ENCODE assay signal across 1 cellular context in the genomic region with DNA sequence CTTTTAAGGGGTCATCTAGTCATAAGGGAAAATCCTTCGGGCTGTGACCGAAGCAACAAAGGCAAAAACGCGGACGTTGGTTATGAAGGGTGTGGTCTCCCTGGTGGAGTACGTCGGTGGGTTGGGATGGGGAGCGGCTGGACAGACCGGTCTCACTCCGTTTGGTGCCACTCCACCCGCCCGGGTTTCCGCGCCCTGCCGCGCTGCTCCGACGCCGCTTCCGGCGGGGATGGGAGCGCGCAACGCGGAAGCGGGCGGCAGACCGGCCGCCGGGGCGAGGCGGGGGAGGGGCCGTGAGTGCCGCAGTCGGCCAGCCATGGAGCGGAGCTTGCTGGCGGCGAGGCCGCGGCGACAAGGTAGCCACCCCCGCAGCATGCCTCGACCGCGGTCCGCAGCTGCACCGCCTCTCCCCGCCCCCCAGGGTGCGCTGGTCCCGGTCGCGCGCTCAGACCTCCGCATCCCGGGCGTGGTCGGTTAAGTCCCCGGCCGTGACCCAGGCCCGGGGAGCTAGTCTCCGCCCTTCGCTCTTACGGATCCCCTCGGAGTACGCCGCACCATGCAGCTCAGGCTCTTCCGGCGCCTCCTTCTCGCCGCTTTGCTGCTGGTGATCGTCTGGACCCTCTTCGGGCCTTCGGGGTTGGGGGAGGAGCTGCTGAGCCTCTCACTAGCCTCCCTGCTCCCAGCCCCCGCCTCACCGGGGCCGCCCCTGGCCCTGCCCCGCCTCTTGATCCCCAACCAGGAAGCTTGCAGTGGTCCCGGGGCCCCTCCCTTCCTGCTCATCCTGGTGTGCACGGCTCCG.
TF ChIP-seq lines count a peak whose summit lies in the region.

A gene with protein sequence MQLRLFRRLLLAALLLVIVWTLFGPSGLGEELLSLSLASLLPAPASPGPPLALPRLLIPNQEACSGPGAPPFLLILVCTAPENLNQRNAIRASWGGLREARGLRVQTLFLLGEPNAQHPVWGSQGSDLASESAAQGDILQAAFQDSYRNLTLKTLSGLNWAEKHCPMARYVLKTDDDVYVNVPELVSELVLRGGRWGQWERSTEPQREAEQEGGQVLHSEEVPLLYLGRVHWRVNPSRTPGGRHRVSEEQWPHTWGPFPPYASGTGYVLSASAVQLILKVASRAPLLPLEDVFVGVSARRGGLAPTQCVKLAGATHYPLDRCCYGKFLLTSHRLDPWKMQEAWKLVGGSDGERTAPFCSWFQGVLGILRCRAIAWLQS (plus strand): TSS at position 260 of the 799 bp plus-strand sequence. CDS start 297 bp downstream, at position 557.

TF ChIP-seq in GM12878, 131 proteins besides CTCF, POLR2A, EP300 and RAD21 (continued from another document and continues in another):
- TF ChIP-seq RUNX3 (IDR thresholded peaks at IDR 0.05; ENCODE audit: low read length) (no peak), SRF (IDR thresholded peaks at IDR 0.05; ENCODE audit: low read depth in 2 of 2, low read length in 2 of 2) (0 out of 4 replicates have a peak, but pooled peaks of 1 of the 2 experiments have one; percentile 49), BMI1 (IDR thresholded peaks at IDR 0.05; ENCODE audit: borderline replicate concordance) (no peak), PAX8 (IDR thresholded peaks at IDR 0.05) (no peak), TCF12 (IDR thresholded peaks at IDR 0.05; ENCODE audit: low read depth, low read length) (peak; percentile 49; the same call in 1 of the 2 replicates), CHD2 (IDR thresholded peaks at IDR 0.05; ENCODE audit: borderline replicate concordance, low read depth, low read length) (peak; percentile 84), RBBP5 (conservative IDR thresholded peaks at IDR 0.05) (no peak), NFIC (IDR thresholded peaks at IDR 0.05; ENCODE audit: low read depth, low read length) (no peak), RAD51 (IDR thresholded peaks at IDR 0.05) (no peak), HDAC6 (IDR thresholded peaks at IDR 0.05; ENCODE audit: unreplicated experiment) (no peak), EGR1 (IDR thresholded peaks at IDR 0.05; ENCODE audit: borderline replicate concordance in 1 of 2, low read depth in 2 of 2, low read length in 2 of 2) (peak in 1 of 2 experiments; percentile 83; a peak in 2 of 3 replicates), RB1 (IDR thresholded peaks at IDR 0.05; ENCODE audit: borderline replicate concordance) (peak; percentile 76; the same call in 1 of the 2 replicates), SMARCA5 (IDR thresholded peaks at IDR 0.05) (peak; percentile 72; the same call in 1 of the 2 replicates), SMAD5 (IDR thresholded peaks at IDR 0.05; ENCODE audit: low read depth) (no peak; the same call in 1 of the 2 replicates), JUNB (IDR thresholded peaks at IDR 0.05) (no peak), BRCA1 (IDR thresholded peaks at IDR 0.05; ENCODE audit: low read depth, low read length) (0 out of 2 replicates have a peak, but pooled peaks have one; percentile 16), SUZ12 (IDR thresholded peaks at IDR 0.05; ENCODE audit: unreplicated experiment) (no peak), ZNF24 (IDR thresholded peaks at IDR 0.05) (peak; percentile 46; the same call in 1 of the 2 replicates), ZNF207 (IDR thresholded peaks at IDR 0.05; ENCODE audit: borderline replicate concordance) (peak; percentile 81; the same call in 1 of the 2 replicates), NFXL1 (IDR thresholded peaks at IDR 0.05; ENCODE audit: borderline replicate concordance) (no peak), MTA3 (IDR thresholded peaks at IDR 0.05; ENCODE audit: borderline replicate concordance, low read length) (no peak), TAF1 (IDR thresholded peaks at IDR 0.05; ENCODE audit: borderline replicate concordance, low read depth, low read length) (peak; percentile 70; the same call in 1 of the 2 replicates), IRF4 (IDR thresholded peaks at IDR 0.05; ENCODE audit: low read depth, low read length) (no peak), NRF1 (conservative IDR thresholded peaks at IDR 0.05; ENCODE audit: low read depth, low read length) (no peak), ETV6 (conservative IDR thresholded peaks at IDR 0.05 in 1 of 2, IDR thresholded peaks at IDR 0.05 in 1 of 2; ENCODE audit: borderline replicate concordance in 1 of 2, low read depth in 1 of 2) (peak in 1 of 2 experiments; percentile 62; a peak in 2 of 4 replicates), SIN3A (IDR thresholded peaks at IDR 0.05; ENCODE audit: low read depth, low read length) (0 out of 2 replicates have a peak, but pooled peaks have one; percentile 52), POLR2AphosphoS5 (IDR thresholded peaks at IDR 0.05; ENCODE audit: low read length) (peak; percentile 91)
- TF ChIP-seq, protein P1, sequence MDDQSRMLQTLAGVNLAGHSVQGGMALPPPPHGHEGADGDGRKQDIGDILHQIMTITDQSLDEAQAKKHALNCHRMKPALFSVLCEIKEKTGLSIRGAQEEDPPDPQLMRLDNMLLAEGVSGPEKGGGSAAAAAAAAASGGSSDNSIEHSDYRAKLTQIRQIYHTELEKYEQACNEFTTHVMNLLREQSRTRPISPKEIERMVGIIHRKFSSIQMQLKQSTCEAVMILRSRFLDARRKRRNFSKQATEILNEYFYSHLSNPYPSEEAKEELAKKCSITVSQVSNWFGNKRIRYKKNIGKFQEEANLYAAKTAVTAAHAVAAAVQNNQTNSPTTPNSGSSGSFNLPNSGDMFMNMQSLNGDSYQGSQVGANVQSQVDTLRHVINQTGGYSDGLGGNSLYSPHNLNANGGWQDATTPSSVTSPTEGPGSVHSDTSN (IDR thresholded peaks at IDR 0.05; ENCODE audit: insufficient replicate concordance, low read depth, low read length), result no peak
- TF ChIP-seq, protein P2, sequence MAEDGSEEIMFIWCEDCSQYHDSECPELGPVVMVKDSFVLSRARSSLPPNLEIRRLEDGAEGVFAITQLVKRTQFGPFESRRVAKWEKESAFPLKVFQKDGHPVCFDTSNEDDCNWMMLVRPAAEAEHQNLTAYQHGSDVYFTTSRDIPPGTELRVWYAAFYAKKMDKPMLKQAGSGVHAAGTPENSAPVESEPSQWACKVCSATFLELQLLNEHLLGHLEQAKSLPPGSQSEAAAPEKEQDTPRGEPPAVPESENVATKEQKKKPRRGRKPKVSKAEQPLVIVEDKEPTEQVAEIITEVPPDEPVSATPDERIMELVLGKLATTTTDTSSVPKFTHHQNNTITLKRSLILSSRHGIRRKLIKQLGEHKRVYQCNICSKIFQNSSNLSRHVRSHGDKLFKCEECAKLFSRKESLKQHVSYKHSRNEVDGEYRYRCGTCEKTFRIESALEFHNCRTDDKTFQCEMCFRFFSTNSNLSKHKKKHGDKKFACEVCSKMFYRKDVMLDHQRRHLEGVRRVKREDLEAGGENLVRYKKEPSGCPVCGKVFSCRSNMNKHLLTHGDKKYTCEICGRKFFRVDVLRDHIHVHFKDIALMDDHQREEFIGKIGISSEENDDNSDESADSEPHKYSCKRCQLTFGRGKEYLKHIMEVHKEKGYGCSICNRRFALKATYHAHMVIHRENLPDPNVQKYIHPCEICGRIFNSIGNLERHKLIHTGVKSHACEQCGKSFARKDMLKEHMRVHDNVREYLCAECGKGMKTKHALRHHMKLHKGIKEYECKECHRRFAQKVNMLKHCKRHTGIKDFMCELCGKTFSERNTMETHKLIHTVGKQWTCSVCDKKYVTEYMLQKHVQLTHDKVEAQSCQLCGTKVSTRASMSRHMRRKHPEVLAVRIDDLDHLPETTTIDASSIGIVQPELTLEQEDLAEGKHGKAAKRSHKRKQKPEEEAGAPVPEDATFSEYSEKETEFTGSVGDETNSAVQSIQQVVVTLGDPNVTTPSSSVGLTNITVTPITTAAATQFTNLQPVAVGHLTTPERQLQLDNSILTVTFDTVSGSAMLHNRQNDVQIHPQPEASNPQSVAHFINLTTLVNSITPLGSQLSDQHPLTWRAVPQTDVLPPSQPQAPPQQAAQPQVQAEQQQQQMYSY (CRISPR knock-in tag; IDR thresholded peaks at IDR 0.05), result peak; percentile 73
- TF ChIP-seq, protein P3, sequence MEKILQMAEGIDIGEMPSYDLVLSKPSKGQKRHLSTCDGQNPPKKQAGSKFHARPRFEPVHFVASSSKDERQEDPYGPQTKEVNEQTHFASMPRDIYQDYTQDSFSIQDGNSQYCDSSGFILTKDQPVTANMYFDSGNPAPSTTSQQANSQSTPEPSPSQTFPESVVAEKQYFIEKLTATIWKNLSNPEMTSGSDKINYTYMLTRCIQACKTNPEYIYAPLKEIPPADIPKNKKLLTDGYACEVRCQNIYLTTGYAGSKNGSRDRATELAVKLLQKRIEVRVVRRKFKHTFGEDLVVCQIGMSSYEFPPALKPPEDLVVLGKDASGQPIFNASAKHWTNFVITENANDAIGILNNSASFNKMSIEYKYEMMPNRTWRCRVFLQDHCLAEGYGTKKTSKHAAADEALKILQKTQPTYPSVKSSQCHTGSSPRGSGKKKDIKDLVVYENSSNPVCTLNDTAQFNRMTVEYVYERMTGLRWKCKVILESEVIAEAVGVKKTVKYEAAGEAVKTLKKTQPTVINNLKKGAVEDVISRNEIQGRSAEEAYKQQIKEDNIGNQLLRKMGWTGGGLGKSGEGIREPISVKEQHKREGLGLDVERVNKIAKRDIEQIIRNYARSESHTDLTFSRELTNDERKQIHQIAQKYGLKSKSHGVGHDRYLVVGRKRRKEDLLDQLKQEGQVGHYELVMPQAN (conservative IDR thresholded peaks at IDR 0.05), result peak; percentile 80
- TF ChIP-seq, protein P4, sequence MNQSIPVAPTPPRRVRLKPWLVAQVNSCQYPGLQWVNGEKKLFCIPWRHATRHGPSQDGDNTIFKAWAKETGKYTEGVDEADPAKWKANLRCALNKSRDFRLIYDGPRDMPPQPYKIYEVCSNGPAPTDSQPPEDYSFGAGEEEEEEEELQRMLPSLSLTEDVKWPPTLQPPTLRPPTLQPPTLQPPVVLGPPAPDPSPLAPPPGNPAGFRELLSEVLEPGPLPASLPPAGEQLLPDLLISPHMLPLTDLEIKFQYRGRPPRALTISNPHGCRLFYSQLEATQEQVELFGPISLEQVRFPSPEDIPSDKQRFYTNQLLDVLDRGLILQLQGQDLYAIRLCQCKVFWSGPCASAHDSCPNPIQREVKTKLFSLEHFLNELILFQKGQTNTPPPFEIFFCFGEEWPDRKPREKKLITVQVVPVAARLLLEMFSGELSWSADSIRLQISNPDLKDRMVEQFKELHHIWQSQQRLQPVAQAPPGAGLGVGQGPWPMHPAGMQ (IDR thresholded peaks at IDR 0.05; ENCODE audit: borderline replicate concordance), result no peak
- TF ChIP-seq, protein P5, sequence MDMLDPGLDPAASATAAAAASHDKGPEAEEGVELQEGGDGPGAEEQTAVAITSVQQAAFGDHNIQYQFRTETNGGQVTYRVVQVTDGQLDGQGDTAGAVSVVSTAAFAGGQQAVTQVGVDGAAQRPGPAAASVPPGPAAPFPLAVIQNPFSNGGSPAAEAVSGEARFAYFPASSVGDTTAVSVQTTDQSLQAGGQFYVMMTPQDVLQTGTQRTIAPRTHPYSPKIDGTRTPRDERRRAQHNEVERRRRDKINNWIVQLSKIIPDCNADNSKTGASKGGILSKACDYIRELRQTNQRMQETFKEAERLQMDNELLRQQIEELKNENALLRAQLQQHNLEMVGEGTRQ (IDR thresholded peaks at IDR 0.05; ENCODE audit: borderline replicate concordance, low read depth, low read length), result no peak
- TF ChIP-seq, protein P6, sequence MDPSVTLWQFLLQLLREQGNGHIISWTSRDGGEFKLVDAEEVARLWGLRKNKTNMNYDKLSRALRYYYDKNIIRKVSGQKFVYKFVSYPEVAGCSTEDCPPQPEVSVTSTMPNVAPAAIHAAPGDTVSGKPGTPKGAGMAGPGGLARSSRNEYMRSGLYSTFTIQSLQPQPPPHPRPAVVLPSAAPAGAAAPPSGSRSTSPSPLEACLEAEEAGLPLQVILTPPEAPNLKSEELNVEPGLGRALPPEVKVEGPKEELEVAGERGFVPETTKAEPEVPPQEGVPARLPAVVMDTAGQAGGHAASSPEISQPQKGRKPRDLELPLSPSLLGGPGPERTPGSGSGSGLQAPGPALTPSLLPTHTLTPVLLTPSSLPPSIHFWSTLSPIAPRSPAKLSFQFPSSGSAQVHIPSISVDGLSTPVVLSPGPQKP (IDR thresholded peaks at IDR 0.05; ENCODE audit: low read depth, low read length), result peak; percentile 69; the same call in 1 of the 2 replicates
- TF ChIP-seq, protein P7, sequence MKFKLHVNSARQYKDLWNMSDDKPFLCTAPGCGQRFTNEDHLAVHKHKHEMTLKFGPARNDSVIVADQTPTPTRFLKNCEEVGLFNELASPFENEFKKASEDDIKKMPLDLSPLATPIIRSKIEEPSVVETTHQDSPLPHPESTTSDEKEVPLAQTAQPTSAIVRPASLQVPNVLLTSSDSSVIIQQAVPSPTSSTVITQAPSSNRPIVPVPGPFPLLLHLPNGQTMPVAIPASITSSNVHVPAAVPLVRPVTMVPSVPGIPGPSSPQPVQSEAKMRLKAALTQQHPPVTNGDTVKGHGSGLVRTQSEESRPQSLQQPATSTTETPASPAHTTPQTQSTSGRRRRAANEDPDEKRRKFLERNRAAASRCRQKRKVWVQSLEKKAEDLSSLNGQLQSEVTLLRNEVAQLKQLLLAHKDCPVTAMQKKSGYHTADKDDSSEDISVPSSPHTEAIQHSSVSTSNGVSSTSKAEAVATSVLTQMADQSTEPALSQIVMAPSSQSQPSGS (IDR thresholded peaks at IDR 0.05; ENCODE audit: low read length), result no peak
- TF ChIP-seq, protein P8, sequence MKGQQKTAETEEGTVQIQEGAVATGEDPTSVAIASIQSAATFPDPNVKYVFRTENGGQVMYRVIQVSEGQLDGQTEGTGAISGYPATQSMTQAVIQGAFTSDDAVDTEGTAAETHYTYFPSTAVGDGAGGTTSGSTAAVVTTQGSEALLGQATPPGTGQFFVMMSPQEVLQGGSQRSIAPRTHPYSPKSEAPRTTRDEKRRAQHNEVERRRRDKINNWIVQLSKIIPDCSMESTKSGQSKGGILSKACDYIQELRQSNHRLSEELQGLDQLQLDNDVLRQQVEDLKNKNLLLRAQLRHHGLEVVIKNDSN (IDR thresholded peaks at IDR 0.05; ENCODE audit: borderline replicate concordance, extremely low read length, insufficient read depth, low read depth, low read length), result no peak
- TF ChIP-seq, protein P9, sequence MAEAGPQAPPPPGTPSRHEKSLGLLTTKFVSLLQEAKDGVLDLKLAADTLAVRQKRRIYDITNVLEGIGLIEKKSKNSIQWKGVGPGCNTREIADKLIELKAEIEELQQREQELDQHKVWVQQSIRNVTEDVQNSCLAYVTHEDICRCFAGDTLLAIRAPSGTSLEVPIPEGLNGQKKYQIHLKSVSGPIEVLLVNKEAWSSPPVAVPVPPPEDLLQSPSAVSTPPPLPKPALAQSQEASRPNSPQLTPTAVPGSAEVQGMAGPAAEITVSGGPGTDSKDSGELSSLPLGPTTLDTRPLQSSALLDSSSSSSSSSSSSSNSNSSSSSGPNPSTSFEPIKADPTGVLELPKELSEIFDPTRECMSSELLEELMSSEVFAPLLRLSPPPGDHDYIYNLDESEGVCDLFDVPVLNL (IDR thresholded peaks at IDR 0.05; ENCODE audit: low read depth, low read length), result peak; percentile 51; the same call in 1 of the 2 replicates
- TF ChIP-seq, protein P10, sequence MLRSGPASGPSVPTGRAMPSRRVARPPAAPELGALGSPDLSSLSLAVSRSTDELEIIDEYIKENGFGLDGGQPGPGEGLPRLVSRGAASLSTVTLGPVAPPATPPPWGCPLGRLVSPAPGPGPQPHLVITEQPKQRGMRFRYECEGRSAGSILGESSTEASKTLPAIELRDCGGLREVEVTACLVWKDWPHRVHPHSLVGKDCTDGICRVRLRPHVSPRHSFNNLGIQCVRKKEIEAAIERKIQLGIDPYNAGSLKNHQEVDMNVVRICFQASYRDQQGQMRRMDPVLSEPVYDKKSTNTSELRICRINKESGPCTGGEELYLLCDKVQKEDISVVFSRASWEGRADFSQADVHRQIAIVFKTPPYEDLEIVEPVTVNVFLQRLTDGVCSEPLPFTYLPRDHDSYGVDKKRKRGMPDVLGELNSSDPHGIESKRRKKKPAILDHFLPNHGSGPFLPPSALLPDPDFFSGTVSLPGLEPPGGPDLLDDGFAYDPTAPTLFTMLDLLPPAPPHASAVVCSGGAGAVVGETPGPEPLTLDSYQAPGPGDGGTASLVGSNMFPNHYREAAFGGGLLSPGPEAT (IDR thresholded peaks at IDR 0.05; ENCODE audit: low read depth), result no peak
